Comparison of ENCODE assay signal across 8 cellular contexts in genomic region chr17:82716383-82717181, GRCh38. TPM values are rescaled to one million over a fixed set of nuclear protein-coding genes. Genes with fewer than 3 reads are reported as not detected.
DNase-seq lines count a peak whose midpoint lies in the region; ATAC-seq and TF ChIP-seq lines count a peak whose summit lies in the region.

Gene FN3KRP (plus strand): TSS chr17:82716706. CDS start chr17:82716756, 50 bp downstream.

- POLR2A ChIA-PET in PC-3 (lab: Charles Lee; ENCODE audit: unreplicated experiment) = interaction anchor here (0.6 kb wide), 1 partner anchor 608 kb away, joined by 7 read pairs; no protein-coding TSS in a partner anchor

- H3K4me1 ChIP-seq in PC-3 (ENCODE audit: insufficient read depth, low read length) (0 out of 2 replicates have a peak, but pooled peaks cover 8% of the 10 kb centered on the region), mucosa of descending colon (ENCODE audit: low read depth) (peaks cover 11% of the 10 kb centered on the region)

- H3K27me3 ChIP-seq in PC-3 (ENCODE audit: low read length) = no peaks in the 10 kb centered on the region

- no peaks in the 10 kb centered on the region for H3K9me2 ChIP-seq in PC-3 (replicated peaks; ENCODE audit: low read length)

- H3K9me3 ChIP-seq in PC-3 (ENCODE audit: low read length) = no peaks in the 10 kb centered on the region
- H3K9me3 ChIP-seq in mucosa of descending colon = no peaks in the 10 kb centered on the region

- H2AFZ ChIP-seq in PC-3 (ENCODE audit: low read length) = peak within 1 kb of the TSS; percentile 100

- CTCF ChIA-PET in PC-3 (lab: Charles Lee) = interaction anchor here (0.5 to 1.5 kb wide), 4 partner anchors 8 to 207 kb away, joined by 5 to 8 read pairs (median 7); no protein-coding TSS in a partner anchor

- TF ChIP-seq CTCF in PC-3 (conservative IDR thresholded peaks at IDR 0.05; ENCODE audit: low read depth, low read length) (no peak), epithelial cell of esophagus (IDR thresholded peaks at IDR 0.05; ENCODE audit: insufficient read depth, low read depth, low read length, missing control alignments) (no peak), mucosa of descending colon (IDR thresholded peaks at IDR 0.05) (no peak)

- no peak for TF ChIP-seq RAD21 in Ishikawa (IDR thresholded peaks at IDR 0.05; ENCODE audit: low read depth)

- H3K36me3 ChIP-seq in PC-3 (ENCODE audit: low read depth, low read length) = peaks cover 5% of the 10 kb centered on the region
- H3K36me3 ChIP-seq in mucosa of descending colon (ENCODE audit: low read depth) = no peaks in the 10 kb centered on the region

- peaks cover 8% of the 10 kb centered on the region for H4K20me1 ChIP-seq in PC-3 (ENCODE audit: low read length)

- peak within 1 kb of the TSS; percentile 25; the same call in 1 of the 2 replicates for H3K27ac ChIP-seq in PC-3 (ENCODE audit: low read length)

- H3K9ac ChIP-seq in PC-3 (ENCODE audit: low read length) = peak within 1 kb of the TSS; percentile 90

- peak within 1 kb of the TSS; percentile 100 for H3K4me2 ChIP-seq in PC-3 (ENCODE audit: low read length)

- peak; percentile 89 for DNase-seq in CMK (ENCODE audit: low read depth)
- peak; percentile 89 for DNase-seq in PC-3
- peak; percentile 89 for DNase-seq in activated T-cell treated with anti-CD3 and anti-CD28 coated beads for 4 hours
- DNase-seq in epithelial cell of esophagus (ENCODE audit: low read depth) = peak; percentile 97
- DNase-seq in mucosa of descending colon = peak; percentile 91 to 98 (median 92)
- peak; percentile 85 to 93 for DNase-seq in stimulated activated CD8-positive, alpha-beta memory T cell treated with anti-CD3 and anti-CD28 coated beads, Interleukin-2, amount 100 ng/mL, for 48 hours (ENCODE audit: low read depth in 2 of 2)

- BruUV-seq in PC-3 (replicated peaks; lab: Mats Ljungman, UMichigan) = no TSS peak

- peaks cover 22% of the 10 kb centered on the region for H3K79me2 ChIP-seq in PC-3 (ENCODE audit: low read length)

- ATAC-seq in GM21447 (IDR thresholded peaks at IDR 0.05; ENCODE audit: unreplicated experiment) (peak; percentile 69), PC-3 (peak; percentile 88), mucosa of descending colon (peak; percentile 94)

- H3F3A ChIP-seq in PC-3 (ENCODE audit: low read length, unreplicated experiment) = no peaks in the 10 kb centered on the region

- intact Hi-C loops in PC-3 (cut with micrococcal nuclease) = loop anchor here (1.0 kb wide), 1 partner anchor 18 kb away; the partner anchor contains the start of gene RAB40B
- intact Hi-C loops in mucosa of descending colon (cut with DNase I, micrococcal nuclease) = no loop called here

- TF ChIP-seq EP300 in Ishikawa (IDR thresholded peaks at IDR 0.05; ENCODE audit: borderline replicate concordance) = no peak

- H3K4me3 ChIP-seq in PC-3 (ENCODE audit: low read length) = peak within 1 kb of the TSS; percentile 100
- peak within 1 kb of the TSS; percentile 83 for H3K4me3 ChIP-seq in epithelial cell of esophagus (ENCODE audit: low read length)
- peak within 1 kb of the TSS; percentile 33 for H3K4me3 ChIP-seq in mucosa of descending colon

TF ChIP-seq in Ishikawa, 13 proteins besides CTCF, POLR2A, EP300 and RAD21:
- TF ChIP-seq, protein P1, sequence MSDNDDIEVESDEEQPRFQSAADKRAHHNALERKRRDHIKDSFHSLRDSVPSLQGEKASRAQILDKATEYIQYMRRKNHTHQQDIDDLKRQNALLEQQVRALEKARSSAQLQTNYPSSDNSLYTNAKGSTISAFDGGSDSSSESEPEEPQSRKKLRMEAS (IDR thresholded peaks at IDR 0.05) = no peak
- TF ChIP-seq YY1 (IDR thresholded peaks at IDR 0.05; ENCODE audit: low read depth) = peak; percentile 85
- TF ChIP-seq TCF12 (IDR thresholded peaks at IDR 0.05; ENCODE audit: low read depth) = peak; percentile 17; the same call in 1 of the 2 replicates
- no peak for TF ChIP-seq REST (IDR thresholded peaks at IDR 0.05; ENCODE audit: low read depth)
- no peak for TF ChIP-seq NFIC (IDR thresholded peaks at IDR 0.05)
- TF ChIP-seq TAF1 (IDR thresholded peaks at IDR 0.05; ENCODE audit: low read depth) = peak; percentile 71
- peak; percentile 37; the same call in 1 of the 2 replicates for TF ChIP-seq ZBTB7A (IDR thresholded peaks at IDR 0.05; ENCODE audit: low read depth)

RNA-seq across cellular contexts. Expression of gene FN3KRP, which starts in this region (rescaled TPM):
- 32.9 and 37.4 TPM in 2 replicates for total RNA-seq in PC-3 (2014; rRNA removed)
- total RNA-seq in mucosa of descending colon = 10 to 100 TPM; 30.8 to 36.1 (median 34.8) TPM

Comparison
In these comparisons a context has a peak if more than half of its experiments do, and no peak if none do; other contexts are left out.
1. Peak in every context shown above with its lines: DNase-seq, ATAC-seq, H3K4me3 ChIP-seq and H3K27ac ChIP-seq.
2. H3K4me3 ChIP-seq: peak in every context shown above with its lines; median percentile 100 in PC-3; 83 in epithelial cell of esophagus; 33 in mucosa of descending colon.